In the genomic region with DNA sequence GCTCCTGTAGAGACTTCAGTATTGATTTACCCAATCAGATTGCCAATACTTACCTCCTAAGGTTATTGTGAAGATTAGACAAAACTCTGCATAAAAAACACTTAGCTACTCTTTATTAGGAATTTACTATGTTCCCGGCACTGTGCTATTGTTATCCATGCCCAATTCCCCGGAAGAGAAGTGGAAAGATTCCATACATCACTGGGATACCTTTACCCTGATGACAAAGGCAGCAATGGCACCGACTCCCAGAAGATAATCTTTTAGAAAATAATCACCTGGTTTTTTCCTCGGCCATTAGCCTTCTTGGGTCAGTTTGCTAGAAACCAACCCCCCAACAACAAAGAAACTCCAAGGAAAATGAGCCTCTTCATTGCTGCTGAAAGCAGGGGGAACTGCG, we compare ENCODE assay signal across 10 cellular contexts.
DNase-seq lines count a peak whose midpoint lies in the region; ATAC-seq and TF ChIP-seq lines count a peak whose summit lies in the region.
"Had no signal": no experiment of that assay in that cellular context is flagged by ENCODE, and none has a peak within 500 bp of the region (broad histone marks: within the 10 kb centered on the region; RNA-seq: fewer than 3 reads in every experiment).

No MANE protein-coding gene starts in this region.

- H3K9ac ChIP-seq in mucosa of rectum (ENCODE audit: low read depth in 1 of 2, low read length in 2 of 2): no peak overlapping the region

- H3K27ac Mint-ChIP-seq in activated CD8-positive, alpha-beta memory T cell treated with anti-CD3 and anti-CD28 coated beads, Interleukin-2, amount 10 ng/mL, durations not matched to agents 7 days and 5 days: peak overlapping the region; percentile 94
- peak overlapping the region; percentile 89 for H3K27ac Mint-ChIP-seq in type B pancreatic cell

- no peaks in the 10 kb centered on the region for H3K27me3 Mint-ChIP-seq in activated CD8-positive, alpha-beta memory T cell treated with anti-CD3 and anti-CD28 coated beads, Interleukin-2, amount 10 ng/mL, durations not matched to agents 7 days and 5 days
- no peaks in the 10 kb centered on the region for H3K27me3 Mint-ChIP-seq in type B pancreatic cell

- H3K4me1 Mint-ChIP-seq in activated CD8-positive, alpha-beta memory T cell treated with anti-CD3 and anti-CD28 coated beads, Interleukin-2, amount 10 ng/mL, durations not matched to agents 7 days and 5 days: peaks cover 41% of the 10 kb centered on the region
- H3K4me1 Mint-ChIP-seq in type B pancreatic cell (ENCODE audit: unreplicated experiment): peaks cover 18% of the 10 kb centered on the region

- no peaks in the 10 kb centered on the region for H3K9me3 Mint-ChIP-seq in activated CD8-positive, alpha-beta memory T cell treated with anti-CD3 and anti-CD28 coated beads, Interleukin-2, amount 10 ng/mL, durations not matched to agents 7 days and 5 days (ENCODE audit: low read depth)
- no peaks in the 10 kb centered on the region for H3K9me3 Mint-ChIP-seq in type B pancreatic cell

- TF ChIP-seq CTCF in ascending aorta (IDR thresholded peaks at IDR 0.05) (no peak), type B pancreatic cell (conservative IDR thresholded peaks at IDR 0.05) (no peak), foreskin fibroblast (IDR thresholded peaks at IDR 0.05; ENCODE audit: low read depth, low read length) (no peak)

- no peak for DNase-seq in activated CD8-positive, alpha-beta memory T cell treated with anti-CD3 and anti-CD28 coated beads, Interleukin-2, amount 10 ng/mL, durations not matched to agents 7 days and 5 days
- DNase-seq in activated CD8-positive, alpha-beta memory T cell treated with anti-CD3 and anti-CD28 coated beads, Interleukin-2, amount 50 U/mL, for 48 hours: no peak
- DNase-seq in ascending aorta (ENCODE audit: low spot score in 2 of 2): no peak
- no peak for DNase-seq in type B pancreatic cell (ENCODE audit: extremely low spot score, unreplicated experiment)
- no peak for DNase-seq in NOMO-1 treated with DMSO at 0.1 percent for 48 hours (lab: John Stamatoyannopoulos, UW; ENCODE audit: unreplicated experiment)
- DNase-seq in foreskin fibroblast: no peak
- DNase-seq: stimulated activated CD4-positive, alpha-beta T cell treated with anti-CD3 and anti-CD28 coated beads, Interleukin-2, amount 100 ng/mL, for 48 hours had no signal

- no peaks in the 10 kb centered on the region for H3K9me3 ChIP-seq in ascending aorta
- H3K9me3 ChIP-seq in mucosa of rectum (ENCODE audit: control insufficient read depth in 2 of 2, low read length in 2 of 2): no peaks in the 10 kb centered on the region
- H3K9me3 ChIP-seq: thoracic aorta had no signal

- intact Hi-C loops in ascending aorta (cut with DNase I): no loop called here

- H3K27me3 ChIP-seq in ascending aorta: no peaks in the 10 kb centered on the region
- H3K27me3 ChIP-seq in mucosa of rectum (ENCODE audit: control insufficient read depth in 2 of 2, insufficient read depth in 2 of 2, low read length in 2 of 2): no peaks in the 10 kb centered on the region

- H3K36me3 ChIP-seq in ascending aorta (no peaks in the 10 kb centered on the region), mucosa of rectum (ENCODE audit: control insufficient read depth in 2 of 2, insufficient read depth in 2 of 2, low read length in 2 of 2) (no peaks in the 10 kb centered on the region)
- H3K36me3 ChIP-seq: thoracic aorta had no signal

- H3K4me1 ChIP-seq in ascending aorta: peaks cover 6 to 20% of the 10 kb centered on the region in 2 donors
- peaks cover 0 to 10% of the 10 kb centered on the region in 2 donors for H3K4me1 ChIP-seq in mucosa of rectum (ENCODE audit: control insufficient read depth in 2 of 2, insufficient read depth in 2 of 2, low read length in 2 of 2)

- CTCF ChIA-PET in activated CD8-positive, alpha-beta memory T cell treated with anti-CD3 and anti-CD28 coated beads, Interleukin-2, amount 10 ng/mL, durations not matched to agents 7 days and 5 days (lab: Charles Lee): interaction anchor here (0.8 to 2.9 kb wide), 8 partner anchors 10 to 226 kb away, joined by 3 to 16 read pairs (median 4); a partner anchor contains a TSS

- H3K4me3 ChIP-seq in ascending aorta (no peak overlapping the region), mucosa of rectum (ENCODE audit: low read length in 2 of 2) (no peak overlapping the region), foreskin fibroblast (ENCODE audit: low read depth in 1 of 2, low read length in 2 of 2) (no peak overlapping the region)
- H3K4me3 ChIP-seq: thoracic aorta had no signal

- no peak overlapping the region for H3K4me3 Mint-ChIP-seq in activated CD8-positive, alpha-beta memory T cell treated with anti-CD3 and anti-CD28 coated beads, Interleukin-2, amount 10 ng/mL, durations not matched to agents 7 days and 5 days
- H3K4me3 Mint-ChIP-seq in type B pancreatic cell: no peak overlapping the region

- peaks cover 14% of the 10 kb centered on the region for H3K36me3 Mint-ChIP-seq in activated CD8-positive, alpha-beta memory T cell treated with anti-CD3 and anti-CD28 coated beads, Interleukin-2, amount 10 ng/mL, durations not matched to agents 7 days and 5 days
- no peaks in the 10 kb centered on the region for H3K36me3 Mint-ChIP-seq in type B pancreatic cell

- no peak for ATAC-seq in activated CD8-positive, alpha-beta memory T cell treated with anti-CD3 and anti-CD28 coated beads, Interleukin-2, amount 10 ng/mL, durations not matched to agents 7 days and 5 days
- ATAC-seq in GM21576 (IDR thresholded peaks at IDR 0.05; ENCODE audit: unreplicated experiment): no peak

- H3K27ac ChIP-seq in ascending aorta (peak overlapping the region; percentile 41 to 72), mucosa of rectum (ENCODE audit: low read depth in 2 of 2, low read length in 2 of 2) (peak overlapping the region; percentile 74 to 77)
